1 cellular context compared by ENCODE assay signal in genomic region chr20:19757487-19757972, GRCh38.
A peak's percentile ranks its signal among the peaks of the same experiment; 100 is the strongest.
TF ChIP-seq lines count a peak whose summit lies in the region.

No MANE protein-coding gene starts in this region.

TF ChIP-seq in HepG2, 621 proteins besides CTCF, POLR2A, EP300 and RAD21 (continued from another document and continues in another):
- no peak for TF ChIP-seq ZEB1 (IDR thresholded peaks at IDR 0.05; ENCODE audit: insufficient replicate concordance, low read depth)
- no peak for TF ChIP-seq SP1 (IDR thresholded peaks at IDR 0.05)
- TF ChIP-seq SP1 (CRISPR knock-in tag; IDR thresholded peaks at IDR 0.05): no peak; the same call in 1 of the 2 replicates
- no peak for TF ChIP-seq ZBTB33 (CRISPR knock-in tag; IDR thresholded peaks at IDR 0.05)
- TF ChIP-seq AHR (CRISPR knock-in tag; IDR thresholded peaks at IDR 0.05): no peak
- no peak for TF ChIP-seq HMG20B (CRISPR knock-in tag; conservative IDR thresholded peaks at IDR 0.05)
- no peak for TF ChIP-seq ZKSCAN8 (CRISPR knock-in tag; IDR thresholded peaks at IDR 0.05; ENCODE audit: borderline replicate concordance)
- no peak for TF ChIP-seq RELA (CRISPR knock-in tag; IDR thresholded peaks at IDR 0.05)
- TF ChIP-seq ZNF235 (CRISPR knock-in tag; IDR thresholded peaks at IDR 0.05; ENCODE audit: borderline replicate concordance): peak; percentile 66; the same call in 1 of the 2 replicates
- TF ChIP-seq PATZ1 (CRISPR knock-in tag; IDR thresholded peaks at IDR 0.05): no peak
- peak; percentile 84 for TF ChIP-seq ZNF317 (CRISPR knock-in tag; IDR thresholded peaks at IDR 0.05)
- no peak for TF ChIP-seq PHF20 (CRISPR knock-in tag; IDR thresholded peaks at IDR 0.05)
- no peak for TF ChIP-seq ZNF704 (CRISPR knock-in tag; IDR thresholded peaks at IDR 0.05; ENCODE audit: borderline replicate concordance)
- 0 out of 2 replicates have a peak, but pooled peaks have one; percentile 16 for TF ChIP-seq ATF7-NPFF (CRISPR knock-in tag; IDR thresholded peaks at IDR 0.05; ENCODE audit: low read depth)
- no peak for TF ChIP-seq ZNF790 (CRISPR knock-in tag; IDR thresholded peaks at IDR 0.05; ENCODE audit: borderline replicate concordance)
- TF ChIP-seq RBFOX2 (IDR thresholded peaks at IDR 0.05; ENCODE audit: low read depth, low read length): peak; percentile 59
- no peak for TF ChIP-seq HNRNPUL1 (IDR thresholded peaks at IDR 0.05; ENCODE audit: low read depth, low read length)
- TF ChIP-seq BATF2 (CRISPR knock-in tag; IDR thresholded peaks at IDR 0.05): no peak
- TF ChIP-seq ZMAT5 (CRISPR knock-in tag; IDR thresholded peaks at IDR 0.05; ENCODE audit: borderline replicate concordance, low read depth): no peak
- TF ChIP-seq HIC2 (CRISPR knock-in tag; IDR thresholded peaks at IDR 0.05; ENCODE audit: low read depth): no peak
- no peak for TF ChIP-seq SMAD3 (CRISPR knock-in tag; IDR thresholded peaks at IDR 0.05)
- no peak for TF ChIP-seq ATF3 (CRISPR knock-in tag; IDR thresholded peaks at IDR 0.05)
- peak; percentile 98 for TF ChIP-seq ZNF142 (CRISPR knock-in tag; IDR thresholded peaks at IDR 0.05)
- TF ChIP-seq NCOA2 (CRISPR knock-in tag; IDR thresholded peaks at IDR 0.05): 0 out of 2 replicates have a peak, but pooled peaks have one; percentile 21
- TF ChIP-seq XRCC5 (optimal IDR thresholded peaks at IDR 0.05; ENCODE audit: low read length): peak; percentile 70
- TF ChIP-seq ZNF569 (CRISPR knock-in tag; IDR thresholded peaks at IDR 0.05; ENCODE audit: borderline replicate concordance): no peak
- TF ChIP-seq KDM4B (CRISPR knock-in tag; IDR thresholded peaks at IDR 0.05): no peak
- TF ChIP-seq MTERF4 (CRISPR knock-in tag; IDR thresholded peaks at IDR 0.05): no peak
- TF ChIP-seq REPIN1 (CRISPR knock-in tag; IDR thresholded peaks at IDR 0.05; ENCODE audit: borderline replicate concordance, low read depth): no peak
- TF ChIP-seq UBTF (CRISPR knock-in tag; IDR thresholded peaks at IDR 0.05): peak; percentile 97
- no peak for TF ChIP-seq PTBP1 (IDR thresholded peaks at IDR 0.05; ENCODE audit: low read depth, low read length, poor library complexity, severe bottlenecking)
- TF ChIP-seq ZNF644 (CRISPR knock-in tag; IDR thresholded peaks at IDR 0.05; ENCODE audit: low read depth): 0 out of 2 replicates have a peak, but pooled peaks have one; percentile 5
- no peak for TF ChIP-seq ZNF75D (CRISPR knock-in tag; IDR thresholded peaks at IDR 0.05; ENCODE audit: borderline replicate concordance)
- peak; percentile 80; the same call in 1 of the 2 replicates for TF ChIP-seq FLYWCH1 (CRISPR knock-in tag; IDR thresholded peaks at IDR 0.05)
- no peak for TF ChIP-seq ZNF672 (CRISPR knock-in tag; IDR thresholded peaks at IDR 0.05)
- no peak; the same call in 1 of the 2 replicates for TF ChIP-seq KLF11 (CRISPR knock-in tag; IDR thresholded peaks at IDR 0.05)
- TF ChIP-seq PCBP2 (optimal IDR thresholded peaks at IDR 0.05; ENCODE audit: low read depth, low read length, poor library complexity, severe bottlenecking): no peak
- TF ChIP-seq TEF (CRISPR knock-in tag; IDR thresholded peaks at IDR 0.05): no peak
- TF ChIP-seq ZBTB37 (CRISPR knock-in tag; IDR thresholded peaks at IDR 0.05): peak; percentile 78
- no peak for TF ChIP-seq PHB2 (IDR thresholded peaks at IDR 0.05; ENCODE audit: partially characterized antibody)
- no peak; the same call in 1 of the 2 replicates for TF ChIP-seq ARID2 (CRISPR knock-in tag; IDR thresholded peaks at IDR 0.05; ENCODE audit: borderline replicate concordance)
